Comparison of ENCODE assay signal across 14 cellular contexts in the genomic region with DNA sequence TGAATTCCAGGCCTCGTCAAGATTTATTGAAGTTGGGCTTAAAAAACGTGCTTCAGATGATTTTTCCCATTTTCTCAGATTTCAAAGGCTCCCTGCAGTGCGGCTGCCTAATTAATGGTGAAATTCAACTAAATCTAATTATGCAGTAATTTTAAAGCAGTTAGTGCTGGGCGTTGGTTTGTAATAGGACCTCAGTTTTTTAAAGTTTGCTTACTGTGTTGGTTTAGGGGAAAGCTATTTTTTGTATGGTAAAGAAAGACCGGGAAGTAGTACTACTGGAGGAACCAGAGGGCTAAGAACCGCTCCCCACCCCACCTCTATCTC. TPM values are rescaled to one million over a fixed set of nuclear protein-coding genes. Genes with fewer than 3 reads are reported as not detected.
A peak's percentile ranks its signal among the peaks of the same experiment; 100 is the strongest.
DNase-seq lines count a peak whose midpoint lies in the region; ATAC-seq and TF ChIP-seq lines count a peak whose summit lies in the region.
"Had no signal": no experiment of that assay in that cellular context is flagged by ENCODE, and none has a peak within 500 bp of the region (broad histone marks: within the 10 kb centered on the region; RNA-seq: fewer than 3 reads in every experiment).

No MANE protein-coding gene starts in this region.

- ATAC-seq in activated CD8-positive, alpha-beta memory T cell treated with anti-CD3 and anti-CD28 coated beads, Interleukin-2, amount 10 ng/mL, durations not matched to agents 7 days and 5 days, result no peak
- no peak for ATAC-seq in HG03432 (IDR thresholded peaks at IDR 0.05; ENCODE audit: unreplicated experiment)
- ATAC-seq: stimulated activated memory B cell treated with anti-CD40 and anti-IgM and Interleukin-4, amounts not matched to agents 10 μg/mL and 1 μg/mL and 100 μg/mL, for 72 hours had no signal

- WGBS in transverse colon (ENCODE audit: low coverage in 1 of 2), 2 donors, result 29 to 37% methylated on average over 6 of the region's 6 CpGs

- H3K36me3 Mint-ChIP-seq in activated CD8-positive, alpha-beta memory T cell treated with anti-CD3 and anti-CD28 coated beads, Interleukin-2, amount 10 ng/mL, durations not matched to agents 7 days and 5 days, result peaks cover 6% of the 10 kb centered on the region
- peaks cover 8% of the 10 kb centered on the region for H3K36me3 Mint-ChIP-seq in endothelial cell (ENCODE audit: low read depth, unreplicated experiment)
- peaks cover 2% of the 10 kb centered on the region for H3K36me3 Mint-ChIP-seq in activated naive CD8-positive, alpha-beta T cell treated with anti-CD3 and anti-CD28 coated beads for 36 hours
- H3K36me3 Mint-ChIP-seq: stimulated activated memory B cell treated with anti-CD40 and anti-IgM and Interleukin-4, amounts not matched to agents 10 μg/mL and 1 μg/mL and 100 μg/mL, for 72 hours had no signal

- H3K27ac ChIP-seq in muscle layer of duodenum (ENCODE audit: low read length) (peak overlapping the region; percentile 34), transverse colon (peak overlapping the region; percentile 94 to 98 (median 96))

- H3K4me3 ChIP-seq in muscle layer of duodenum (ENCODE audit: low read depth in 1 of 2, low read length in 2 of 2) (peak overlapping the region; percentile 28 to 95), transverse colon (peak overlapping the region in 3 of 4 donors; percentile 55 to 86 (median 69))

- intact Hi-C loops in transverse colon (cut with DNase I; ENCODE audit: low total_unique reads), result no loop called here

- peaks cover 4% of the 10 kb centered on the region for H3K27me3 ChIP-seq in muscle layer of duodenum (ENCODE audit: low read depth, low read length)
- H3K27me3 ChIP-seq in transverse colon, result peaks cover 5% of the 10 kb centered on the region

- no peaks in the 10 kb centered on the region for H3K9me3 Mint-ChIP-seq in activated CD8-positive, alpha-beta memory T cell treated with anti-CD3 and anti-CD28 coated beads, Interleukin-2, amount 10 ng/mL, durations not matched to agents 7 days and 5 days (ENCODE audit: low read depth)
- no peaks in the 10 kb centered on the region for H3K9me3 Mint-ChIP-seq in endothelial cell (ENCODE audit: unreplicated experiment)
- H3K9me3 Mint-ChIP-seq in activated naive CD8-positive, alpha-beta T cell treated with anti-CD3 and anti-CD28 coated beads for 36 hours, result peaks cover 8% of the 10 kb centered on the region
- H3K9me3 Mint-ChIP-seq: stimulated activated memory B cell treated with anti-CD40 and anti-IgM and Interleukin-4, amounts not matched to agents 10 μg/mL and 1 μg/mL and 100 μg/mL, for 72 hours had no signal

- H3K27ac Mint-ChIP-seq in activated CD8-positive, alpha-beta memory T cell treated with anti-CD3 and anti-CD28 coated beads, Interleukin-2, amount 10 ng/mL, durations not matched to agents 7 days and 5 days, result peak overlapping the region; percentile 32
- peak overlapping the region; percentile 57 for H3K27ac Mint-ChIP-seq in endothelial cell (ENCODE audit: unreplicated experiment)
- no peak overlapping the region for H3K27ac Mint-ChIP-seq in activated naive CD8-positive, alpha-beta T cell treated with anti-CD3 and anti-CD28 coated beads for 36 hours
- H3K27ac Mint-ChIP-seq: stimulated activated memory B cell treated with anti-CD40 and anti-IgM and Interleukin-4, amounts not matched to agents 10 μg/mL and 1 μg/mL and 100 μg/mL, for 72 hours had no signal

- H3K4me3 Mint-ChIP-seq in activated CD8-positive, alpha-beta memory T cell treated with anti-CD3 and anti-CD28 coated beads, Interleukin-2, amount 10 ng/mL, durations not matched to agents 7 days and 5 days, result no peak overlapping the region
- peak overlapping the region; percentile 83 for H3K4me3 Mint-ChIP-seq in endothelial cell (ENCODE audit: unreplicated experiment)
- H3K4me3 Mint-ChIP-seq in activated naive CD8-positive, alpha-beta T cell treated with anti-CD3 and anti-CD28 coated beads for 36 hours, result no peak overlapping the region
- H3K4me3 Mint-ChIP-seq: stimulated activated memory B cell treated with anti-CD40 and anti-IgM and Interleukin-4, amounts not matched to agents 10 μg/mL and 1 μg/mL and 100 μg/mL, for 72 hours had no signal

- TF ChIP-seq POLR2A in transverse colon (IDR thresholded peaks at IDR 0.05), result no peak

- no peak for TF ChIP-seq EP300 in transverse colon (IDR thresholded peaks at IDR 0.05; ENCODE audit: low read depth)

- no peak for DNase-seq in activated CD8-positive, alpha-beta memory T cell treated with anti-CD3 and anti-CD28 coated beads, Interleukin-2, amount 10 ng/mL, durations not matched to agents 7 days and 5 days
- DNase-seq in activated CD8-positive, alpha-beta memory T cell treated with anti-CD3 and anti-CD28 coated beads, Interleukin-2, amount 50 U/mL, for 4 hours, result no peak
- no peak for DNase-seq in endothelial cell (ENCODE audit: low spot score)
- DNase-seq in transverse colon, result no peak
- DNase-seq in activated naive CD4-positive, alpha-beta T cell (lab: John Stamatoyannopoulos, UW), result no peak
- no peak for DNase-seq in activated naive CD8-positive, alpha-beta T cell treated with anti-CD3 and anti-CD28 coated beads for 36 hours
- DNase-seq: DND-41, GM23248, MV-4-11, NCI-H82, T-helper 2 cell had no signal

- H3K36me3 ChIP-seq in muscle layer of duodenum (ENCODE audit: control insufficient read depth in 1 of 2, insufficient read depth in 2 of 2, low read length in 2 of 2) (peaks cover 0 to 3% of the 10 kb centered on the region in 2 donors), transverse colon (no peaks in the 10 kb centered on the region)

- H3K4me1 ChIP-seq in muscle layer of duodenum (ENCODE audit: control insufficient read depth in 1 of 2, insufficient read depth in 2 of 2, low read length in 2 of 2) (peaks cover 3 to 27% of the 10 kb centered on the region in 2 donors), transverse colon (peaks cover 0 to 58% (median 35%) of the 10 kb centered on the region in 4 donors)

- CTCF ChIA-PET in activated CD8-positive, alpha-beta memory T cell treated with anti-CD3 and anti-CD28 coated beads, Interleukin-2, amount 10 ng/mL, durations not matched to agents 7 days and 5 days (lab: Charles Lee), result no interaction called here

- H3K9me3 ChIP-seq in muscle layer of duodenum (ENCODE audit: control insufficient read depth in 1 of 2, low read length in 2 of 2) (no peaks in the 10 kb centered on the region), transverse colon (no peaks in the 10 kb centered on the region)

- TF ChIP-seq CTCF in endothelial cell (IDR thresholded peaks at IDR 0.05; ENCODE audit: unreplicated experiment) (no peak), transverse colon (IDR thresholded peaks at IDR 0.05) (no peak)

- in situ Hi-C loops in transverse colon (cut with MboI; ENCODE audit: low pct_ligation_motif_present in 1 of 4, low pct_unique_long_range_greater_than_20kb in 1 of 4, low sequenced_read_pairs in 3 of 4), result loop anchor here in 2 of 4 donors (25.0 kb wide), 1 partner anchor 1080 kb away; no protein-coding TSS in a partner anchor

- peaks cover 90% of the 10 kb centered on the region for H3K27me3 Mint-ChIP-seq in activated CD8-positive, alpha-beta memory T cell treated with anti-CD3 and anti-CD28 coated beads, Interleukin-2, amount 10 ng/mL, durations not matched to agents 7 days and 5 days
- H3K27me3 Mint-ChIP-seq in endothelial cell (ENCODE audit: unreplicated experiment), result peaks cover 40% of the 10 kb centered on the region
- peaks cover 94% of the 10 kb centered on the region for H3K27me3 Mint-ChIP-seq in activated naive CD8-positive, alpha-beta T cell treated with anti-CD3 and anti-CD28 coated beads for 36 hours

- H3K4me1 Mint-ChIP-seq in activated CD8-positive, alpha-beta memory T cell treated with anti-CD3 and anti-CD28 coated beads, Interleukin-2, amount 10 ng/mL, durations not matched to agents 7 days and 5 days, result peaks cover 2% of the 10 kb centered on the region
- H3K4me1 Mint-ChIP-seq in endothelial cell (ENCODE audit: unreplicated experiment), result peaks cover 65% of the 10 kb centered on the region
- H3K4me1 Mint-ChIP-seq in activated naive CD8-positive, alpha-beta T cell treated with anti-CD3 and anti-CD28 coated beads for 36 hours, result peaks cover 12% of the 10 kb centered on the region

RNA-seq across cellular contexts. Expression of a gene that starts 11.6 kb away (rescaled TPM):
- total RNA-seq in activated CD8-positive, alpha-beta memory T cell treated with anti-CD3 and anti-CD28 coated beads, Interleukin-2, amount 10 ng/mL, durations not matched to agents 7 days and 5 days, result not detected
- total RNA-seq in endothelial cell (ENCODE audit: unreplicated experiment) (15.9 TPM), transverse colon (10 to 100 TPM; 11.3 to 29.5 (median 18.4) TPM)
- not detected for total RNA-seq in activated naive CD8-positive, alpha-beta T cell treated with anti-CD3 and anti-CD28 coated beads for 36 hours

Comparison
In these comparisons a context has a peak if more than half of its experiments do, and no peak if none do; other contexts are left out.
1. RNA of a gene that starts 11.6 kb away (total RNA-seq): 11.3 to 29.5 TPM in transverse colon and 15.9 TPM in endothelial cell (single experiment); not detected in activated CD8-positive, alpha-beta memory T cell treated with anti-CD3 and anti-CD28 coated beads, Interleukin-2, amount 10 ng/mL, durations not matched to agents 7 days and 5 days and not detected in activated naive CD8-positive, alpha-beta T cell treated with anti-CD3 and anti-CD28 coated beads for 36 hours; every median in the first group is over 10 times any median in the second.